In the genomic region with DNA sequence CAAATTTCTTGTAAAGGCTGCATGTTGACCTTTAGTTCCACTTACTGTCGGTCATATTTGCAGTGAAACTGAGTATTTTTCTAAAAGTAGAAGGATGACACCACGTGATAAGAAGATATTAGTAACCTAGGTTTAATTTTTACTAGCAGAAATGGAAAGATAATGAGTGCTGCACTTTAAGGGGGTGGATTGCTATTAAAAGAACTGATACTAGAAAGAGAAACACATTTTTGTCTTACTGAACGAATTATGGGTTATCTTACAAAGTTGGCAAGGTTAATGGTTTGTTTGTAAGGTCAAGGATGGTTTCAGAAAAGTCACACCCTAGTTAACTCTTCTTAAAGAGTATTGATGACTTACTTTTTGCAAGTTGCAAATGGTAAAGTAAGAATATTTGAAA, we compare ENCODE assay signal across 9 cellular contexts. TPM values are rescaled to one million over a fixed set of nuclear protein-coding genes. Genes with fewer than 3 reads are reported as not detected.
DNase-seq lines count a peak whose midpoint lies in the region; ATAC-seq, FAIRE-seq and TF ChIP-seq lines count a peak whose summit lies in the region.
"Had no signal": no experiment of that assay in that cellular context is flagged by ENCODE, and none has a peak within 500 bp of the region (broad histone marks: within the 10 kb centered on the region; RNA-seq: fewer than 3 reads in every experiment).

No MANE protein-coding gene starts in this region.

- no peak for TF ChIP-seq POLR2A in GM12892 (IDR thresholded peaks at IDR 0.05; ENCODE audit: low read depth, low read length)

- H3K36me3 ChIP-seq in Karpas-422 (ENCODE audit: insufficient read depth, low read length), result no peaks in the 10 kb centered on the region
- H3K36me3 ChIP-seq: adrenal gland had no signal

- H3K9me3 ChIP-seq in Karpas-422 (ENCODE audit: low read length), result no peaks in the 10 kb centered on the region
- H3K9me3 ChIP-seq: adrenal gland had no signal

- peaks cover 17% of the 10 kb centered on the region for H4K20me1 ChIP-seq in Karpas-422 (ENCODE audit: insufficient read depth, low read depth, low read length)

- ATAC-seq in GM19468 (IDR thresholded peaks at IDR 0.05; ENCODE audit: extremely low read depth, unreplicated experiment), result peak; percentile 29
- ATAC-seq in HG03378 (IDR thresholded peaks at IDR 0.05; ENCODE audit: unreplicated experiment), result peak; percentile 79

- peaks cover 29% of the 10 kb centered on the region for H3K4me1 ChIP-seq in Karpas-422 (ENCODE audit: low read length)

- no peak overlapping the region for H3K4me2 ChIP-seq in Karpas-422 (ENCODE audit: low read depth, low read length, poor library complexity, severe bottlenecking)

- TF ChIP-seq CTCF in fibroblast of the aortic adventitia (IDR thresholded peaks at IDR 0.05; ENCODE audit: insufficient read depth, low read length), result no peak

- H3K9me2 ChIP-seq in Karpas-422 (replicated peaks; ENCODE audit: insufficient read depth, low read length), result no peaks in the 10 kb centered on the region

- no peak overlapping the region for H3K27ac ChIP-seq in Karpas-422 (ENCODE audit: low read length)
- H3K27ac ChIP-seq: adrenal gland had no signal

- H3K4me3 ChIP-seq in fibroblast of the aortic adventitia (ENCODE audit: low read depth, low read length) (peak overlapping the region; percentile 3), Karpas-422 (ENCODE audit: low read length) (no peak overlapping the region)

- H3K27me3 ChIP-seq in Karpas-422 (ENCODE audit: low read length), result no peaks in the 10 kb centered on the region
- H3K27me3 ChIP-seq: adrenal gland had no signal

- DNase-seq in GM12892 (ENCODE audit: insufficient read length) (no peak), fibroblast of the aortic adventitia (ENCODE audit: low read depth) (no peak), Karpas-422 (no peak), NCI-H2029 (lab: John Stamatoyannopoulos, UW) (no peak), retina (no peak)
- DNase-seq in stimulated activated CD4-positive, alpha-beta T cell treated with anti-CD3 and anti-CD28 coated beads, Interleukin-2, amount 100 ng/mL, for 48 hours, result no peak
- DNase-seq: adrenal gland had no signal

- no peak overlapping the region for H2AFZ ChIP-seq in Karpas-422 (ENCODE audit: low read length)

- no peaks in the 10 kb centered on the region for H3K79me2 ChIP-seq in Karpas-422 (ENCODE audit: low read length)

- H3K9ac ChIP-seq in Karpas-422 (ENCODE audit: low read length), result no peak overlapping the region

- peak; percentile 79 for FAIRE-seq in GM12892 (lab: Jason Lieb, UNC)

RNA-seq across cellular contexts. Expression of a gene that starts 2.4 kb away (rescaled TPM):
- polyA plus RNA-seq in GM12892 (2012; ENCODE audit: missing spikeins), result 9.9 TPM
- total RNA-seq in fibroblast of the aortic adventitia (ENCODE audit: low replicate concordance), result 7.1 and 13.8 TPM in 2 replicates
- total RNA-seq in Karpas-422 (2014; rRNA removed; shearing (Covaris generic); ENCODE audit: low replicate concordance), result 1.9 and 2.8 TPM in 2 replicates
